8 cellular contexts compared by ENCODE assay signal in genomic region chr17:60142872-60143499, GRCh38. TPM values are rescaled to one million over a fixed set of nuclear protein-coding genes. Genes with fewer than 3 reads are reported as not detected.
DNase-seq lines count a peak whose midpoint lies in the region; ATAC-seq, FAIRE-seq and TF ChIP-seq lines count a peak whose summit lies in the region.

No MANE protein-coding gene starts in this region.

- H3K9ac ChIP-seq in keratinocyte (ENCODE audit: control insufficient read depth, extremely low read depth, insufficient read depth, low read length) = no peak overlapping the region

- peak overlapping the region in 1 of 3 experiments; percentile 73 for H3K4me3 ChIP-seq in keratinocyte (ENCODE audit: control insufficient read depth in 2 of 3, extremely low read depth in 1 of 3, insufficient read depth in 2 of 3, low read depth in 1 of 3, low read length in 3 of 3)

- CTCF ChIA-PET in activated B cell treated with CpG ODN at 0.5 μM for 24 hours (lab: Charles Lee) = interaction anchor here (1.3 to 2.0 kb wide), 2 partner anchors 8 to 11 kb away, joined by 3 to 5 read pairs; no protein-coding TSS in a partner anchor

- H3K9me3 Mint-ChIP-seq in activated B cell treated with CpG ODN at 0.5 μM for 24 hours = no peaks in the 10 kb centered on the region
- H3K9me3 Mint-ChIP-seq in central memory CD8-positive, alpha-beta T cell = no peaks in the 10 kb centered on the region

- peaks cover 2% of the 10 kb centered on the region for H3K9me1 ChIP-seq in keratinocyte (ENCODE audit: control insufficient read depth, extremely low read depth, insufficient read depth, low read length)

- DNase-seq in D341Med (ENCODE audit: low spot score) = peak; percentile 88
- DNase-seq in NCI-H345 treated with DMSO at 0.1 percent for 48 hours (lab: John Stamatoyannopoulos, UW; ENCODE audit: unreplicated experiment) = peak; percentile 63
- peak; percentile 41 for DNase-seq in activated B cell treated with CpG ODN at 0.5 μM for 24 hours
- DNase-seq in central memory CD8-positive, alpha-beta T cell (ENCODE audit: low spot score in 2 of 2) = peak; percentile 56 to 58
- DNase-seq in keratinocyte (ENCODE audit: low read depth, low spot score) = peak; percentile 67
- DNase-seq in stimulated activated CD4-positive, alpha-beta T cell treated with anti-CD3 and anti-CD28 coated beads, Interleukin-15, amount 100 ng/mL, for 48 hours (ENCODE audit: low read depth in 2 of 2) = peak; percentile 60 to 75

- H3K4me1 Mint-ChIP-seq in activated B cell treated with CpG ODN at 0.5 μM for 24 hours = peaks cover 25% of the 10 kb centered on the region
- H3K4me1 Mint-ChIP-seq in central memory CD8-positive, alpha-beta T cell = peaks cover 9% of the 10 kb centered on the region

- H3K4me3 Mint-ChIP-seq in activated B cell treated with CpG ODN at 0.5 μM for 24 hours = no peak overlapping the region
- no peak overlapping the region for H3K4me3 Mint-ChIP-seq in central memory CD8-positive, alpha-beta T cell

- H4K20me1 ChIP-seq in keratinocyte (ENCODE audit: control insufficient read depth, extremely low read depth, insufficient read depth, low read length) = no peaks in the 10 kb centered on the region

- no peaks in the 10 kb centered on the region for H3K9me3 ChIP-seq in keratinocyte (ENCODE audit: control insufficient read depth, low read depth, low read length)

- POLR2A ChIA-PET in activated B cell treated with CpG ODN at 0.5 μM for 24 hours (lab: Charles Lee) = no interaction called here

- H3K4me2 ChIP-seq in keratinocyte (ENCODE audit: control insufficient read depth, extremely low read depth, insufficient read depth, low read depth, low read length) = peak overlapping the region; percentile 79

- FAIRE-seq in keratinocyte (lab: Jason Lieb, UNC) = peak; percentile 96

- peaks cover 77% of the 10 kb centered on the region for H3K27me3 ChIP-seq in keratinocyte (ENCODE audit: control insufficient read depth, extremely low read depth, insufficient read depth, low read length)

- peaks cover 67% of the 10 kb centered on the region for H3K27me3 Mint-ChIP-seq in activated B cell treated with CpG ODN at 0.5 μM for 24 hours
- peaks cover 95% of the 10 kb centered on the region for H3K27me3 Mint-ChIP-seq in central memory CD8-positive, alpha-beta T cell

- peaks cover 16% of the 10 kb centered on the region for H3K4me1 ChIP-seq in keratinocyte (ENCODE audit: control insufficient read depth, extremely low read depth, insufficient read depth, low read length)

- H2AFZ ChIP-seq in keratinocyte (ENCODE audit: control insufficient read depth, low read length) = peak overlapping the region; percentile 50

- ATAC-seq in HG02981 (IDR thresholded peaks at IDR 0.05; ENCODE audit: unreplicated experiment) (peak; percentile 50), activated B cell treated with CpG ODN at 0.5 μM for 24 hours (ENCODE audit: low read depth) (peak; percentile 74), GM19328 (IDR thresholded peaks at IDR 0.05; ENCODE audit: unreplicated experiment) (no peak)
- ATAC-seq in central memory CD8-positive, alpha-beta T cell (replicated peaks; ENCODE audit: extremely low read depth, poor library complexity, severe bottlenecking) = no peak

- dilution Hi-C loops in keratinocyte (cut with MboI; ENCODE audit: extremely low pct_ligation_motif_present, low sequenced_read_pairs) = no loop called here

- H3K27ac Mint-ChIP-seq in activated B cell treated with CpG ODN at 0.5 μM for 24 hours = no peak overlapping the region
- no peak overlapping the region for H3K27ac Mint-ChIP-seq in central memory CD8-positive, alpha-beta T cell (ENCODE audit: low read depth)

- intact Hi-C loops in activated B cell treated with CpG ODN at 0.5 μM for 24 hours (cut with micrococcal nuclease) = loop anchor here (1.0 kb wide), 1 partner anchor 293 kb away; no protein-coding TSS in a partner anchor

- no peak overlapping the region for H3K27ac ChIP-seq in keratinocyte (ENCODE audit: control insufficient read depth, insufficient read depth, low read length)

- no peaks in the 10 kb centered on the region for H3K36me3 ChIP-seq in keratinocyte (ENCODE audit: control insufficient read depth in 2 of 2, extremely low read depth in 1 of 2, insufficient read depth in 2 of 2, low read length in 2 of 2)

- no peaks in the 10 kb centered on the region for H3K79me2 ChIP-seq in keratinocyte (ENCODE audit: control insufficient read depth, insufficient read depth, low read length)

- no peaks in the 10 kb centered on the region for H3K36me3 Mint-ChIP-seq in activated B cell treated with CpG ODN at 0.5 μM for 24 hours (ENCODE audit: low read depth)
- peaks cover 2% of the 10 kb centered on the region for H3K36me3 Mint-ChIP-seq in central memory CD8-positive, alpha-beta T cell (ENCODE audit: insufficient read depth)

- TF ChIP-seq CTCF in activated B cell treated with CpG ODN at 0.5 μM for 24 hours (IDR thresholded peaks at IDR 0.05) (no peak), keratinocyte (optimal IDR thresholded peaks at IDR 0.05 in 1 of 3, IDR thresholded peaks at IDR 0.05 in 1 of 3, conservative IDR thresholded peaks at IDR 0.05 in 1 of 3; ENCODE audit: extremely low read depth in 1 of 3, insufficient read depth in 2 of 3, low read length in 3 of 3) (peak; percentile 82 to 95 (median 84))

RNA-seq across cellular contexts. Expression of gene CA4, which starts 6.8 kb away (rescaled TPM):
- total RNA-seq in activated B cell treated with CpG ODN at 0.5 μM for 24 hours = not detected in 2 replicates
- polyA plus RNA-seq in keratinocyte = not detected in 3 replicates
- not detected for polyA plus RNA-seq in keratinocyte (2011; ENCODE audit: low read depth)
- polyA plus RNA-seq in keratinocyte (2011; cell fraction: cytosol; rRNA removed) = not detected in 2 replicates
- not detected in 2 replicates for polyA plus RNA-seq in keratinocyte (2011; cell fraction: nucleus; rRNA removed)
- polyA plus RNA-seq in keratinocyte (2012; ENCODE audit: low replicate concordance) = not detected in 2 replicates
- polyA minus RNA-seq in keratinocyte = not detected in 3 replicates
- not detected for polyA minus RNA-seq in keratinocyte (2011; cell fraction: cytosol; rRNA and poly(A)+ RNA removed)
- polyA minus RNA-seq in keratinocyte (2011; cell fraction: nucleus; rRNA and poly(A)+ RNA removed) = not detected in 2 replicates

Comparison
In these comparisons a context has a peak if more than half of its experiments do, and no peak if none do; other contexts are left out.
1. ATAC-seq: peak in HG02981 (single experiment) and activated B cell treated with CpG ODN at 0.5 μM for 24 hours (single experiment); none in central memory CD8-positive, alpha-beta T cell (single experiment) and GM19328 (single experiment).
2. Peak in every context shown above with its lines, with median percentiles within 50 percentile points of each other: DNase-seq.